In genomic region chrX:112662559-112663427, GRCh38 we compare ENCODE assay signal across 1 cellular context.
TF ChIP-seq lines count a peak whose summit lies in the region.

No MANE protein-coding gene starts in this region.

TF ChIP-seq in HepG2, 621 proteins besides CTCF, POLR2A, EP300 and RAD21 (continued from another document):
- TF ChIP-seq, protein P1, sequence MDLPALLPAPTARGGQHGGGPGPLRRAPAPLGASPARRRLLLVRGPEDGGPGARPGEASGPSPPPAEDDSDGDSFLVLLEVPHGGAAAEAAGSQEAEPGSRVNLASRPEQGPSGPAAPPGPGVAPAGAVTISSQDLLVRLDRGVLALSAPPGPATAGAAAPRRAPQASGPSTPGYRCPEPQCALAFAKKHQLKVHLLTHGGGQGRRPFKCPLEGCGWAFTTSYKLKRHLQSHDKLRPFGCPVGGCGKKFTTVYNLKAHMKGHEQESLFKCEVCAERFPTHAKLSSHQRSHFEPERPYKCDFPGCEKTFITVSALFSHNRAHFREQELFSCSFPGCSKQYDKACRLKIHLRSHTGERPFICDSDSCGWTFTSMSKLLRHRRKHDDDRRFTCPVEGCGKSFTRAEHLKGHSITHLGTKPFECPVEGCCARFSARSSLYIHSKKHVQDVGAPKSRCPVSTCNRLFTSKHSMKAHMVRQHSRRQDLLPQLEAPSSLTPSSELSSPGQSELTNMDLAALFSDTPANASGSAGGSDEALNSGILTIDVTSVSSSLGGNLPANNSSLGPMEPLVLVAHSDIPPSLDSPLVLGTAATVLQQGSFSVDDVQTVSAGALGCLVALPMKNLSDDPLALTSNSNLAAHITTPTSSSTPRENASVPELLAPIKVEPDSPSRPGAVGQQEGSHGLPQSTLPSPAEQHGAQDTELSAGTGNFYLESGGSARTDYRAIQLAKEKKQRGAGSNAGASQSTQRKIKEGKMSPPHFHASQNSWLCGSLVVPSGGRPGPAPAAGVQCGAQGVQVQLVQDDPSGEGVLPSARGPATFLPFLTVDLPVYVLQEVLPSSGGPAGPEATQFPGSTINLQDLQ (CRISPR knock-in tag; IDR thresholded peaks at IDR 0.05): no peak
- TF ChIP-seq, protein P2, sequence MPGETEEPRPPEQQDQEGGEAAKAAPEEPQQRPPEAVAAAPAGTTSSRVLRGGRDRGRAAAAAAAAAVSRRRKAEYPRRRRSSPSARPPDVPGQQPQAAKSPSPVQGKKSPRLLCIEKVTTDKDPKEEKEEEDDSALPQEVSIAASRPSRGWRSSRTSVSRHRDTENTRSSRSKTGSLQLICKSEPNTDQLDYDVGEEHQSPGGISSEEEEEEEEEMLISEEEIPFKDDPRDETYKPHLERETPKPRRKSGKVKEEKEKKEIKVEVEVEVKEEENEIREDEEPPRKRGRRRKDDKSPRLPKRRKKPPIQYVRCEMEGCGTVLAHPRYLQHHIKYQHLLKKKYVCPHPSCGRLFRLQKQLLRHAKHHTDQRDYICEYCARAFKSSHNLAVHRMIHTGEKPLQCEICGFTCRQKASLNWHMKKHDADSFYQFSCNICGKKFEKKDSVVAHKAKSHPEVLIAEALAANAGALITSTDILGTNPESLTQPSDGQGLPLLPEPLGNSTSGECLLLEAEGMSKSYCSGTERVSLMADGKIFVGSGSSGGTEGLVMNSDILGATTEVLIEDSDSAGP (CRISPR knock-in tag; IDR thresholded peaks at IDR 0.05; ENCODE audit: borderline replicate concordance): no peak
- TF ChIP-seq ATAD3A (CRISPR knock-in tag; IDR thresholded peaks at IDR 0.05) (no peak), ETV6 (CRISPR knock-in tag; conservative IDR thresholded peaks at IDR 0.05) (no peak), KDM2A (CRISPR knock-in tag; IDR thresholded peaks at IDR 0.05; ENCODE audit: borderline replicate concordance, low read depth) (no peak), ZNF781 (CRISPR knock-in tag; IDR thresholded peaks at IDR 0.05; ENCODE audit: borderline replicate concordance, not compliant biosample characterization) (no peak), KAT7 (CRISPR knock-in tag; IDR thresholded peaks at IDR 0.05; ENCODE audit: borderline replicate concordance) (no peak), ZNF501 (CRISPR knock-in tag; IDR thresholded peaks at IDR 0.05) (no peak), GABPA (IDR thresholded peaks at IDR 0.05; ENCODE audit: low read depth, low read length) (no peak), GABPA (CRISPR knock-in tag; IDR thresholded peaks at IDR 0.05; ENCODE audit: low read depth) (no peak), ZNF207 (IDR thresholded peaks at IDR 0.05; ENCODE audit: borderline replicate concordance) (no peak), ZNF44 (CRISPR knock-in tag; IDR thresholded peaks at IDR 0.05) (no peak)
TF ChIP-seq in HepG2: peak in this region for 0.
